1 cellular context compared by ENCODE assay signal in the genomic region with DNA sequence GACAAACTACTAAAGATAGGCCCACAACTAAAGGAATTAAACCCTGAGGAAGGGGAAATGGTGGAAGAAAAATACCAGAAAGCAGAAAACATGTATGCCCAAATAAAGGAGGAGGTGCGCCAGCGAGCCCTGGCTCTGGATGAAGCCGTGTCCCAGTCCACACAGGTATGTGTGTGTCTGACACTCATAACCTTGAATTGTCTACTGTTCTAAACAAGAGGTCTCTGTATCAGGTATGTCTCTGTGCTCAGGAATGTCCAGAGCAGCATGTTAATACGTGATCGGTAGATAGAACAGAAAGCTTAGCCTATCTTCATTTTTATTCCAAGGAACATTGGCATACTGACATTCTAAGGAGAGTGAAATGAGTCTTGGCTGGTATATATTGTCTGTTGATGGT.
TF ChIP-seq lines count a peak whose summit lies in the region.

No MANE protein-coding gene starts in this region.

TF ChIP-seq in IMR-90, 13 proteins besides CTCF, POLR2A, EP300 and RAD21:
- no peak for TF ChIP-seq CHD1 (IDR thresholded peaks at IDR 0.05; ENCODE audit: low read depth, low read length)
- no peak for TF ChIP-seq RFX5 (IDR thresholded peaks at IDR 0.05; ENCODE audit: low read depth, low read length)
- no peak for TF ChIP-seq MXI1 (IDR thresholded peaks at IDR 0.05; ENCODE audit: borderline replicate concordance, low read depth, low read length)
- TF ChIP-seq, protein P1, sequence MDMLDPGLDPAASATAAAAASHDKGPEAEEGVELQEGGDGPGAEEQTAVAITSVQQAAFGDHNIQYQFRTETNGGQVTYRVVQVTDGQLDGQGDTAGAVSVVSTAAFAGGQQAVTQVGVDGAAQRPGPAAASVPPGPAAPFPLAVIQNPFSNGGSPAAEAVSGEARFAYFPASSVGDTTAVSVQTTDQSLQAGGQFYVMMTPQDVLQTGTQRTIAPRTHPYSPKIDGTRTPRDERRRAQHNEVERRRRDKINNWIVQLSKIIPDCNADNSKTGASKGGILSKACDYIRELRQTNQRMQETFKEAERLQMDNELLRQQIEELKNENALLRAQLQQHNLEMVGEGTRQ (IDR thresholded peaks at IDR 0.05; ENCODE audit: low read depth, low read length), result no peak
- TF ChIP-seq BHLHE40 (IDR thresholded peaks at IDR 0.05; ENCODE audit: low read depth, low read length), result no peak
- TF ChIP-seq MAFK (IDR thresholded peaks at IDR 0.05; ENCODE audit: low read depth, low read length), result no peak
- no peak for TF ChIP-seq FOS (IDR thresholded peaks at IDR 0.05; ENCODE audit: low read depth, low read length)
- no peak for TF ChIP-seq RCOR1 (IDR thresholded peaks at IDR 0.05; ENCODE audit: insufficient replicate concordance, low read length)
- no peak for TF ChIP-seq SMC3 (IDR thresholded peaks at IDR 0.05; ENCODE audit: low read depth, low read length)
- no peak for TF ChIP-seq NFE2L2 (IDR thresholded peaks at IDR 0.05; ENCODE audit: low read depth, low read length)
- no peak for TF ChIP-seq MAZ (IDR thresholded peaks at IDR 0.05; ENCODE audit: borderline replicate concordance, low read depth, low read length)
- TF ChIP-seq, protein P2, sequence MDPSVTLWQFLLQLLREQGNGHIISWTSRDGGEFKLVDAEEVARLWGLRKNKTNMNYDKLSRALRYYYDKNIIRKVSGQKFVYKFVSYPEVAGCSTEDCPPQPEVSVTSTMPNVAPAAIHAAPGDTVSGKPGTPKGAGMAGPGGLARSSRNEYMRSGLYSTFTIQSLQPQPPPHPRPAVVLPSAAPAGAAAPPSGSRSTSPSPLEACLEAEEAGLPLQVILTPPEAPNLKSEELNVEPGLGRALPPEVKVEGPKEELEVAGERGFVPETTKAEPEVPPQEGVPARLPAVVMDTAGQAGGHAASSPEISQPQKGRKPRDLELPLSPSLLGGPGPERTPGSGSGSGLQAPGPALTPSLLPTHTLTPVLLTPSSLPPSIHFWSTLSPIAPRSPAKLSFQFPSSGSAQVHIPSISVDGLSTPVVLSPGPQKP (IDR thresholded peaks at IDR 0.05; ENCODE audit: borderline replicate concordance, low read depth, low read length), result no peak
